ENCODE assay signal across 8 cellular contexts in genomic region chr12:45655186-45655585, GRCh38.
A peak's percentile ranks its signal among the peaks of the same experiment; 100 is the strongest.
DNase-seq lines count a peak whose midpoint lies in the region; ATAC-seq and TF ChIP-seq lines count a peak whose summit lies in the region.

No MANE protein-coding gene starts in this region.

- H3K9me3 ChIP-seq in upper lobe of right lung = no peaks in the 10 kb centered on the region

- DNase-seq in NCI-H2107 treated with DMSO at 0.1 percent for 48 hours (lab: John Stamatoyannopoulos, UW; ENCODE audit: unreplicated experiment) = peak; percentile 47
- no peak for DNase-seq in NCI-H2107 (lab: John Stamatoyannopoulos, UW)
- peak; percentile 5 for DNase-seq in NCI-H1694 (lab: John Stamatoyannopoulos, UW)
- peak; percentile 70 for DNase-seq in activated CD8-positive, alpha-beta memory T cell treated with anti-CD3 and anti-CD28 coated beads for 24 hours
- peak; percentile 43 to 63 (median 56) for DNase-seq in immature natural killer cell
- DNase-seq in upper lobe of right lung = no peak
- DNase-seq in HK-2 (ENCODE audit: unreplicated experiment) = no peak
- no peak for DNase-seq in ecto neural progenitor cell (ENCODE audit: low spot score)

- H3K36me3 Mint-ChIP-seq in immature natural killer cell = peaks cover 0 to 5% (median 0%) of the 10 kb centered on the region in 3 donors

- H3K4me1 Mint-ChIP-seq in immature natural killer cell = peaks cover 5 to 9% of the 10 kb centered on the region in 2 donors

- no peaks in the 10 kb centered on the region for H3K4me1 ChIP-seq in upper lobe of right lung

- no peak overlapping the region for H3K27ac ChIP-seq in upper lobe of right lung

- ATAC-seq in upper lobe of right lung = peak; percentile 61

- H3K36me3 ChIP-seq in upper lobe of right lung = no peaks in the 10 kb centered on the region

- no peak overlapping the region for H3K27ac Mint-ChIP-seq in immature natural killer cell

- peaks cover 0 to 13% (median 4%) of the 10 kb centered on the region in 3 donors for H3K27me3 Mint-ChIP-seq in immature natural killer cell (ENCODE audit: low read depth in 3 of 3)

- no peak for TF ChIP-seq CTCF in upper lobe of right lung (IDR thresholded peaks at IDR 0.05)

- no peak overlapping the region for H3K4me3 ChIP-seq in upper lobe of right lung

- no peak overlapping the region for H3K4me3 Mint-ChIP-seq in immature natural killer cell

- intact Hi-C loops in upper lobe of right lung (cut with DNase I) = no loop called here

- no peaks in the 10 kb centered on the region for H3K9me3 Mint-ChIP-seq in immature natural killer cell

- no peaks in the 10 kb centered on the region for H3K27me3 ChIP-seq in upper lobe of right lung

Comparison
In these comparisons a context has a peak if more than half of its experiments do, and no peak if none do; other contexts are left out.
1. DNase-seq: peak in NCI-H2107 treated with DMSO at 0.1 percent for 48 hours (single experiment), NCI-H1694 (single experiment), activated CD8-positive, alpha-beta memory T cell treated with anti-CD3 and anti-CD28 coated beads for 24 hours (single experiment) and immature natural killer cell (3 of 3); none in NCI-H2107 (single experiment), upper lobe of right lung (single experiment), HK-2 (single experiment) and ecto neural progenitor cell (single experiment).